8 cellular contexts compared by ENCODE assay signal in genomic region chr2:65227471-65228248, GRCh38. TPM values are rescaled to one million over a fixed set of nuclear protein-coding genes. Genes with fewer than 3 reads are reported as not detected.
A peak's percentile ranks its signal among the peaks of the same experiment; 100 is the strongest.
DNase-seq lines count a peak whose midpoint lies in the region; ATAC-seq and TF ChIP-seq lines count a peak whose summit lies in the region.

ACTR2 (plus strand) TSS chr2:65227831; CDS start chr2:65227910, 79 bp downstream.

- H3K4me1 Mint-ChIP-seq in activated naive CD4-positive, alpha-beta T cell treated with anti-CD3 and anti-CD28 coated beads, Interleukin-2, amount 50 U/mL, for 24 hours = peaks cover 35% of the 10 kb centered on the region

- H3K27ac ChIP-seq in temporal lobe (ENCODE audit: low read depth, low read length) = peak within 1 kb of the TSS; percentile 77

- H3K27me3 ChIP-seq in GM06990 (replicated peaks; ENCODE audit: control insufficient read depth, insufficient read depth, low read length) = no peaks in the 10 kb centered on the region

- peak; percentile 98 for DNase-seq in GM06990 (ENCODE audit: extremely low read depth, insufficient read length)
- DNase-seq in NCI-H1092 (lab: John Stamatoyannopoulos, UW) = peak; percentile 85
- DNase-seq in globus pallidus (ENCODE audit: low spot score) = peak; percentile 97
- peak; percentile 94 for DNase-seq in occipital lobe (lab: John Stamatoyannopoulos, UW)

- no peaks in the 10 kb centered on the region for H3K36me3 ChIP-seq in GM06990 (ENCODE audit: control insufficient read depth, insufficient read depth, low read length)

- peak within 1 kb of the TSS; percentile 100 for H3K27ac Mint-ChIP-seq in activated naive CD4-positive, alpha-beta T cell treated with anti-CD3 and anti-CD28 coated beads, Interleukin-2, amount 50 U/mL, for 24 hours

- H3K4me3 ChIP-seq in GM06990 (replicated peaks; ENCODE audit: low read depth, low read length) = peak within 1 kb of the TSS; percentile 96

- ATAC-seq in HG02588 (IDR thresholded peaks at IDR 0.05; ENCODE audit: unreplicated experiment) (peak; percentile 92), SK-N-SH treated with all-trans-retinoic acid at 6 μM for 48 hours (peak; percentile 97)

- peaks cover 13% of the 10 kb centered on the region for H3K36me3 Mint-ChIP-seq in activated naive CD4-positive, alpha-beta T cell treated with anti-CD3 and anti-CD28 coated beads, Interleukin-2, amount 50 U/mL, for 24 hours

- H3K9me3 Mint-ChIP-seq in activated naive CD4-positive, alpha-beta T cell treated with anti-CD3 and anti-CD28 coated beads, Interleukin-2, amount 50 U/mL, for 24 hours = no peaks in the 10 kb centered on the region

- H3K4me3 Mint-ChIP-seq in activated naive CD4-positive, alpha-beta T cell treated with anti-CD3 and anti-CD28 coated beads, Interleukin-2, amount 50 U/mL, for 24 hours = peak within 1 kb of the TSS; percentile 100

- H3K27me3 Mint-ChIP-seq in activated naive CD4-positive, alpha-beta T cell treated with anti-CD3 and anti-CD28 coated beads, Interleukin-2, amount 50 U/mL, for 24 hours = no peaks in the 10 kb centered on the region

- no peak for TF ChIP-seq CTCF in GM06990 (IDR thresholded peaks at IDR 0.05; ENCODE audit: insufficient read depth, low read length, poor library complexity, severe bottlenecking)

TF ChIP-seq in SK-N-SH treated with all-trans-retinoic acid at 6 μM for 48 hours, 23 proteins besides CTCF, POLR2A, EP300 and RAD21:
- TF ChIP-seq, protein P1, sequence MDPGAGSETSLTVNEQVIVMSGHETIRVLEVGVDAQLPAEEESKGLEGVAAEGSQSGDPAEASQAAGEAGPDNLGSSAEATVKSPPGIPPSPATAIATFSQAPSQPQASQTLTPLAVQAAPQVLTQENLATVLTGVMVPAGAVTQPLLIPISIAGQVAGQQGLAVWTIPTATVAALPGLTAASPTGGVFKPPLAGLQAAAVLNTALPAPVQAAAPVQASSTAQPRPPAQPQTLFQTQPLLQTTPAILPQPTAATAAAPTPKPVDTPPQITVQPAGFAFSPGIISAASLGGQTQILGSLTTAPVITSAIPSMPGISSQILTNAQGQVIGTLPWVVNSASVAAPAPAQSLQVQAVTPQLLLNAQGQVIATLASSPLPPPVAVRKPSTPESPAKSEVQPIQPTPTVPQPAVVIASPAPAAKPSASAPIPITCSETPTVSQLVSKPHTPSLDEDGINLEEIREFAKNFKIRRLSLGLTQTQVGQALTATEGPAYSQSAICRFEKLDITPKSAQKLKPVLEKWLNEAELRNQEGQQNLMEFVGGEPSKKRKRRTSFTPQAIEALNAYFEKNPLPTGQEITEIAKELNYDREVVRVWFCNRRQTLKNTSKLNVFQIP (CRISPR knock-in tag; IDR thresholded peaks at IDR 0.05; ENCODE audit: borderline replicate concordance, low read depth) = no peak

RNA-seq across cellular contexts. Expression of gene ACTR2, which starts in this region (rescaled TPM):
- total RNA-seq in occipital lobe (115 TPM), temporal lobe (123 TPM)

Comparison
In these comparisons a context has a peak if more than half of its experiments do, and no peak if none do; other contexts are left out.
1. Peak in every context shown above with its lines: DNase-seq, ATAC-seq, H3K4me3 ChIP-seq and H3K27ac ChIP-seq.